1 cellular context compared by ENCODE assay signal in genomic region chr1:204408602-204409001, GRCh38.
TF ChIP-seq lines count a peak whose summit lies in the region.

No MANE protein-coding gene starts in this region.

TF ChIP-seq in K562, 482 proteins besides CTCF, POLR2A, EP300 and RAD21:
- no peak for TF ChIP-seq ZBTB12 (CRISPR knock-in tag; IDR thresholded peaks at IDR 0.05)
- TF ChIP-seq ZBTB40 (IDR thresholded peaks at IDR 0.05), result 0 out of 2 replicates have a peak, but pooled peaks have one; percentile 19
- TF ChIP-seq ZBTB40 (CRISPR knock-in tag; IDR thresholded peaks at IDR 0.05), result no peak
- TF ChIP-seq HMBOX1 (IDR thresholded peaks at IDR 0.05), result peak; percentile 90
